ENCODE assay signal across 30 cellular contexts in the genomic region with DNA sequence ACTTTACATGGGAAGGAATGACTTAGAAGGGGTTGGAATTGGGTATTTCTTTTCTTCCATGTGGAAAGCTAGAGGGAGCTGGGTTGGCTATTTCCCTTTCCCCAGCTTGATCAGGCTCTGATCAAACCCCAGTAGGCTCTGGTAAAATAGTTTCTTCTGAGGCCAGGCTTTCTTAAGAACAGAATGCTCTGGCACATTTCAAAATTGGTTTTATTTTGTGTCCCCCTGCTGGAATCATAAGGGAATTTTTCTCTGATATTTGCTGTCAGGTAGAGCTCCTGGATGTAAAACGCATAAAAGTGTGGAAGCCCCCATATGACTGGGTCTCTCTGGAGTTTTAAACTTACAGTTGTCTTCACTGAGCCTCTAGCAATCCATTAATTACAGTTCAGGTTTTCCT. TPM values are rescaled to one million over a fixed set of nuclear protein-coding genes. Genes with fewer than 3 reads are reported as not detected.
A peak's percentile ranks its signal among the peaks of the same experiment; 100 is the strongest.
DNase-seq lines count a peak whose midpoint lies in the region; ATAC-seq and TF ChIP-seq lines count a peak whose summit lies in the region.
"Had no signal": no experiment of that assay in that cellular context is flagged by ENCODE, and none has a peak within 500 bp of the region (broad histone marks: within the 10 kb centered on the region; RNA-seq: fewer than 3 reads in every experiment).

No MANE protein-coding gene starts in this region.

- WGBS in SK-N-SH (ENCODE audit: low lambda C conversion rate): 94% methylated on average over 1 of the region's 1 CpG

- H2AFZ ChIP-seq in SK-N-SH (ENCODE audit: low read depth): no peak overlapping the region
- H2AFZ ChIP-seq: GM23248 had no signal

- TF ChIP-seq CTCF in SK-N-SH (IDR thresholded peaks at IDR 0.05) (peak; percentile 11; the same call in 1 of the 2 replicates), RWPE2 (IDR thresholded peaks at IDR 0.05; ENCODE audit: poor library complexity, severe bottlenecking) (peak; percentile 11), epithelial cell of esophagus (IDR thresholded peaks at IDR 0.05; ENCODE audit: insufficient read depth, low read depth, low read length, missing control alignments) (peak; percentile 29), retinal pigment epithelial cell (conservative IDR thresholded peaks at IDR 0.05; ENCODE audit: low read depth, low read length) (peak; percentile 31)

- no peaks in the 10 kb centered on the region for H4K20me1 ChIP-seq in SK-N-SH (ENCODE audit: insufficient read depth)

- H3K9me2 ChIP-seq in SK-N-SH: no peaks in the 10 kb centered on the region

- no peak for TF ChIP-seq EP300 in SK-N-SH (IDR thresholded peaks at IDR 0.05; ENCODE audit: borderline replicate concordance in 1 of 2, low read depth in 1 of 2, low read length in 1 of 2)

- H3K27me3 ChIP-seq in SK-N-SH (ENCODE audit: insufficient read depth) (no peaks in the 10 kb centered on the region), RWPE2 (ENCODE audit: insufficient read depth, poor library complexity, severe bottlenecking) (no peaks in the 10 kb centered on the region)
- H3K27me3 ChIP-seq: colonic mucosa, ovary had no signal

- CTCF ChIA-PET in SK-N-SH (lab: Yijun Ruan, JAX): interaction anchor here (1.0 to 1.8 kb wide), 4 partner anchors 14 to 246 kb away, joined by 3 to 8 read pairs (median 4); partner anchors contain the start of gene APOBEC4

- H3K9me3 ChIP-seq in SK-N-SH (no peaks in the 10 kb centered on the region), RWPE2 (ENCODE audit: severe bottlenecking) (no peaks in the 10 kb centered on the region)
- H3K9me3 ChIP-seq: colonic mucosa, ovary had no signal

- H3K4me3 ChIP-seq in SK-N-SH (ENCODE audit: low read depth in 2 of 2, low read length in 1 of 2): no peak overlapping the region
- H3K4me3 ChIP-seq in RWPE2 (ENCODE audit: severe bottlenecking): no peak overlapping the region
- H3K4me3 ChIP-seq in epithelial cell of esophagus (ENCODE audit: low read length): no peak overlapping the region
- no peak overlapping the region for H3K4me3 ChIP-seq in retinal pigment epithelial cell (ENCODE audit: low read length)
- H3K4me3 ChIP-seq: colonic mucosa, GM23248, ovary had no signal

- POLR2A ChIA-PET in SK-N-SH (lab: Yijun Ruan, JAX): no interaction called here

- peaks cover 0 to 4% of the 10 kb centered on the region in 2 experiments for H3K36me3 ChIP-seq in SK-N-SH (replicated peaks in 1 of 2; ENCODE audit: control insufficient read depth in 1 of 2, insufficient read depth in 2 of 2, low read length in 1 of 2)
- no peaks in the 10 kb centered on the region for H3K36me3 ChIP-seq in RWPE2 (ENCODE audit: low read depth)
- H3K36me3 ChIP-seq: colonic mucosa, ovary had no signal

- H3K4me2 ChIP-seq in SK-N-SH: no peak overlapping the region

- H3F3A ChIP-seq in SK-N-SH (replicated peaks; ENCODE audit: insufficient read depth): peaks cover 3% of the 10 kb centered on the region

- DNase-seq in SK-N-SH (no peak), RWPE2 (ENCODE audit: low spot score) (no peak), epithelial cell of esophagus (ENCODE audit: low read depth) (no peak), retinal pigment epithelial cell (ENCODE audit: low read depth) (no peak), SW 1271 (lab: John Stamatoyannopoulos, UW) (no peak)
- DNase-seq: 8988T; activated B cell treated with CpG ODN at 0.5 μM for 24 hours; activated CD4-positive, alpha-beta T cell treated with anti-CD3 and anti-CD28 coated beads, Interleukin-2, amount 50 U/mL, for 48 hours; activated CD8-positive, alpha-beta memory T cell treated with anti-CD3 and anti-CD28 coated beads, Interleukin-2, amount 50 U/mL, for 48 hours; AML-193; colonic mucosa; foreskin fibroblast; GF-D8; GM23248; Kasumi-1; mesendoderm; naive thymus-derived CD4-positive, alpha-beta T cell; NCI-H1048; NCI-H2029 treated with DMSO at 0.1 percent for 48 hours; NCI-H226; NCI-H748 treated with DMSO at 0.1 percent for 48 hours; ovary; retina; SHP77; substantia nigra had no signal

- no peak for TF ChIP-seq RAD21 in SK-N-SH (IDR thresholded peaks at IDR 0.05; ENCODE audit: low read length)

- H3K27ac ChIP-seq in SK-N-SH (ENCODE audit: low read depth in 2 of 2, low read length in 1 of 2) (no peak overlapping the region), RWPE2 (ENCODE audit: poor library complexity, severe bottlenecking) (no peak overlapping the region)
- H3K27ac ChIP-seq: colonic mucosa, GM23248, ovary had no signal

- no peak overlapping the region for H3K9ac ChIP-seq in SK-N-SH
- H3K9ac ChIP-seq: GM23248 had no signal

- H3K4me1 ChIP-seq in SK-N-SH (ENCODE audit: control insufficient read depth in 1 of 2, insufficient read depth in 2 of 2, low read depth in 1 of 2, low read length in 1 of 2): no peaks in the 10 kb centered on the region; a peak in 1 of 4 replicates
- no peaks in the 10 kb centered on the region for H3K4me1 ChIP-seq in RWPE2 (ENCODE audit: insufficient read depth, poor library complexity, severe bottlenecking)
- H3K4me1 ChIP-seq: colonic mucosa had no signal

- ATAC-seq in SK-N-SH treated with all-trans-retinoic acid at 6 μM for 48 hours (no peak), RWPE2 (ENCODE audit: low read depth) (no peak), GM21619 (IDR thresholded peaks at IDR 0.05; ENCODE audit: unreplicated experiment) (no peak), HG02798 (IDR thresholded peaks at IDR 0.05; ENCODE audit: poor library complexity, unreplicated experiment) (no peak)
- ATAC-seq: activated T-helper 17 cell treated with anti-CD3 and anti-CD28 coated beads, Interleukin-2, amount 50 U/mL, for 72 hours; naive thymus-derived CD4-positive, alpha-beta T cell; stimulated activated effector memory CD8-positive, alpha-beta T cell treated with anti-CD3 and anti-CD28 coated beads, Interleukin-12 subunit alpha, Interleukin-12 subunit beta, amount 100 ng/mL, for 72 hours had no signal

- H3K79me2 ChIP-seq in SK-N-SH (ENCODE audit: insufficient read depth): no peaks in the 10 kb centered on the region; the same call in 1 of the 2 replicates

TF ChIP-seq in SK-N-SH, 30 proteins besides CTCF, POLR2A, EP300 and RAD21:
- TF ChIP-seq MEF2A (IDR thresholded peaks at IDR 0.05; ENCODE audit: borderline replicate concordance, low read depth) (no peak), IRF3 (IDR thresholded peaks at IDR 0.05; ENCODE audit: low read depth, low read length) (no peak)

TF ChIP-seq in SK-N-SH treated with all-trans-retinoic acid at 6 μM for 48 hours, 23 proteins besides CTCF, POLR2A, EP300 and RAD21:
- TF ChIP-seq ZFP3 (CRISPR knock-in tag; IDR thresholded peaks at IDR 0.05) (no peak), GLIS3 (CRISPR knock-in tag; IDR thresholded peaks at IDR 0.05) (no peak), TOX (CRISPR knock-in tag; IDR thresholded peaks at IDR 0.05; ENCODE audit: borderline replicate concordance) (no peak), CSDC2 (CRISPR knock-in tag; IDR thresholded peaks at IDR 0.05) (no peak), SNAI2 (CRISPR knock-in tag; IDR thresholded peaks at IDR 0.05) (no peak), ZNF8 (CRISPR knock-in tag; IDR thresholded peaks at IDR 0.05) (no peak), TSHZ2 (CRISPR knock-in tag; IDR thresholded peaks at IDR 0.05) (no peak), RARB (CRISPR knock-in tag; IDR thresholded peaks at IDR 0.05) (no peak), OSR1 (CRISPR knock-in tag; IDR thresholded peaks at IDR 0.05) (no peak)

RNA-seq across cellular contexts. Expression of gene APOBEC4, which starts 17.1 kb away (rescaled TPM):
- not detected in 2 replicates for polyA plus RNA-seq in SK-N-SH (2012; rRNA removed)
- not detected in 2 replicates for polyA plus RNA-seq in SK-N-SH (2012; cell fraction: cytosol; rRNA removed)
- polyA plus RNA-seq in SK-N-SH (2012; cell fraction: nucleus; rRNA removed): not detected in 2 replicates
- polyA plus RNA-seq: GM23248, ovary had no signal

RNA-seq across cellular contexts. Expression of gene ARPC5, which starts 34.6 kb away (rescaled TPM):
- 66.8 and 97.6 TPM in 2 replicates for polyA plus RNA-seq in SK-N-SH (2012; rRNA removed)
- 112 and 139 TPM in 2 replicates for polyA plus RNA-seq in SK-N-SH (2012; cell fraction: cytosol; rRNA removed)
- polyA plus RNA-seq in SK-N-SH (2012; cell fraction: nucleus; rRNA removed): 20.6 and 46.8 TPM in 2 replicates
